In the genomic region with DNA sequence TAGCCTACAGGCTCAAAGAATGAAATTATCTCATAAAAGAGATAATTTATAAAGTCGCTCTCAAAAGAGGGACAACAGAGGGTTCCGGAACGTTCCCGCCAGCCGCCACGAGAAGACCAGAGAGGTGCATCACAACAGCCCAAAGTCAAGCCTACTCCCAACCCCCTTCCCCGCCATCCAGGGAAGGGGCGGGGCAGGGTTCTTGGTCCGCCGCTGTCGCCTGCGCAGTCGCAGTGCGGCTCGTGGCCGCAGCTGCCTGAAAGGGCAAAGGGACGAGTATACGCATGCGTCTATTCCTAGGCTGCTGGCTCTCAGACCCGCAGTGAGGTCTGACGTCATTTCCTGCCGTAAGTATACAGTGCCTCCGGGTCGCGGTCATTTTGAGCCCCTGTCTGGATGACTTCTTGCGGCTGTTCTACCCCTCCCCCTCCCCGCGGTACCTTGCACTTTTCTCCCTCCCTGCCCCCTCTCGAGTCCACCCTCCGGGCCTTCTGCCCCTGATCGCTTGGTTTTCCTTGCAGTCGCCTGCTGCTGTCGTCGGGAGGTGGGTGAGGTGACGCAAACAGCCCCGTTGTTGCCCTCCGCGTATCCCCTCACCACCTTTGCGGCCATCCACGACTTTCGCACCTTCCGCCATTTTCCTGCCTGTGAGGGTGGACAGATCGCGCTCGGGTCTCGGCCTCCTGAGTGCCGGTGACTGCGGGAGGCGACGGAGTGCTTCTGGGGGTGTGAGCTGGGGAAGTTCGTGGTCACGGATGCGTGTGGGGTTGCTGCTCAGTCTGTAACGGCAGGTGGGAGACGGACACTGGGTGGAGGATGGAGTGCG, we compare ENCODE assay signal across 1 cellular context.
TF ChIP-seq lines count a peak whose summit lies in the region.

A gene with protein sequence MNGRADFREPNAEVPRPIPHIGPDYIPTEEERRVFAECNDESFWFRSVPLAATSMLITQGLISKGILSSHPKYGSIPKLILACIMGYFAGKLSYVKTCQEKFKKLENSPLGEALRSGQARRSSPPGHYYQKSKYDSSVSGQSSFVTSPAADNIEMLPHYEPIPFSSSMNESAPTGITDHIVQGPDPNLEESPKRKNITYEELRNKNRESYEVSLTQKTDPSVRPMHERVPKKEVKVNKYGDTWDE (plus strand): TSS at position 383 of the 826 bp plus-strand sequence. CDS start 1,537 bp downstream, outside the sequence.

TF ChIP-seq in HepG2, 621 proteins besides CTCF, POLR2A, EP300 and RAD21 (continued from another document and continues in another):
- TF ChIP-seq, protein P1, sequence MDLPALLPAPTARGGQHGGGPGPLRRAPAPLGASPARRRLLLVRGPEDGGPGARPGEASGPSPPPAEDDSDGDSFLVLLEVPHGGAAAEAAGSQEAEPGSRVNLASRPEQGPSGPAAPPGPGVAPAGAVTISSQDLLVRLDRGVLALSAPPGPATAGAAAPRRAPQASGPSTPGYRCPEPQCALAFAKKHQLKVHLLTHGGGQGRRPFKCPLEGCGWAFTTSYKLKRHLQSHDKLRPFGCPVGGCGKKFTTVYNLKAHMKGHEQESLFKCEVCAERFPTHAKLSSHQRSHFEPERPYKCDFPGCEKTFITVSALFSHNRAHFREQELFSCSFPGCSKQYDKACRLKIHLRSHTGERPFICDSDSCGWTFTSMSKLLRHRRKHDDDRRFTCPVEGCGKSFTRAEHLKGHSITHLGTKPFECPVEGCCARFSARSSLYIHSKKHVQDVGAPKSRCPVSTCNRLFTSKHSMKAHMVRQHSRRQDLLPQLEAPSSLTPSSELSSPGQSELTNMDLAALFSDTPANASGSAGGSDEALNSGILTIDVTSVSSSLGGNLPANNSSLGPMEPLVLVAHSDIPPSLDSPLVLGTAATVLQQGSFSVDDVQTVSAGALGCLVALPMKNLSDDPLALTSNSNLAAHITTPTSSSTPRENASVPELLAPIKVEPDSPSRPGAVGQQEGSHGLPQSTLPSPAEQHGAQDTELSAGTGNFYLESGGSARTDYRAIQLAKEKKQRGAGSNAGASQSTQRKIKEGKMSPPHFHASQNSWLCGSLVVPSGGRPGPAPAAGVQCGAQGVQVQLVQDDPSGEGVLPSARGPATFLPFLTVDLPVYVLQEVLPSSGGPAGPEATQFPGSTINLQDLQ (CRISPR knock-in tag; IDR thresholded peaks at IDR 0.05) = 0 out of 2 replicates have a peak, but pooled peaks have one; percentile 45
- 0 out of 2 replicates have a peak, but pooled peaks have one; percentile 18 for TF ChIP-seq ARID2 (CRISPR knock-in tag; IDR thresholded peaks at IDR 0.05; ENCODE audit: borderline replicate concordance)
- no peak for TF ChIP-seq TSC22D2 (CRISPR knock-in tag; IDR thresholded peaks at IDR 0.05; ENCODE audit: borderline replicate concordance)
- TF ChIP-seq NR2C2 (CRISPR knock-in tag; IDR thresholded peaks at IDR 0.05; ENCODE audit: borderline replicate concordance) = peak; percentile 98
- peak; percentile 69 for TF ChIP-seq SAP130 (CRISPR knock-in tag; IDR thresholded peaks at IDR 0.05; ENCODE audit: low read depth)
- peak; percentile 98 for TF ChIP-seq CREB1 (IDR thresholded peaks at IDR 0.05)
- TF ChIP-seq CREB1 (CRISPR knock-in tag; IDR thresholded peaks at IDR 0.05) = peak; percentile 94
- peak; percentile 88 for TF ChIP-seq NRL (CRISPR knock-in tag; IDR thresholded peaks at IDR 0.05; ENCODE audit: borderline replicate concordance)
- peak; percentile 87 for TF ChIP-seq ZMYM4 (CRISPR knock-in tag; IDR thresholded peaks at IDR 0.05)
- peak; percentile 68 for TF ChIP-seq AGO2 (optimal IDR thresholded peaks at IDR 0.05; ENCODE audit: low read depth, low read length)
- TF ChIP-seq MXI1 (IDR thresholded peaks at IDR 0.05; ENCODE audit: borderline replicate concordance, low read depth, low read length) = peak; percentile 5; the same call in 1 of the 3 replicates
- peak; percentile 52; the same call in 1 of the 2 replicates for TF ChIP-seq KMT2B (CRISPR knock-in tag; IDR thresholded peaks at IDR 0.05)
- TF ChIP-seq CREM (IDR thresholded peaks at IDR 0.05) = peak; percentile 89
- no peak for TF ChIP-seq CREM (CRISPR knock-in tag; IDR thresholded peaks at IDR 0.05)
- peak; percentile 75 for TF ChIP-seq PHF20 (CRISPR knock-in tag; IDR thresholded peaks at IDR 0.05)
- TF ChIP-seq ZNF660 (CRISPR knock-in tag; IDR thresholded peaks at IDR 0.05; ENCODE audit: borderline replicate concordance, low read depth) = no peak
- TF ChIP-seq ZNF790 (CRISPR knock-in tag; IDR thresholded peaks at IDR 0.05; ENCODE audit: borderline replicate concordance) = no peak
- TF ChIP-seq, protein P2, sequence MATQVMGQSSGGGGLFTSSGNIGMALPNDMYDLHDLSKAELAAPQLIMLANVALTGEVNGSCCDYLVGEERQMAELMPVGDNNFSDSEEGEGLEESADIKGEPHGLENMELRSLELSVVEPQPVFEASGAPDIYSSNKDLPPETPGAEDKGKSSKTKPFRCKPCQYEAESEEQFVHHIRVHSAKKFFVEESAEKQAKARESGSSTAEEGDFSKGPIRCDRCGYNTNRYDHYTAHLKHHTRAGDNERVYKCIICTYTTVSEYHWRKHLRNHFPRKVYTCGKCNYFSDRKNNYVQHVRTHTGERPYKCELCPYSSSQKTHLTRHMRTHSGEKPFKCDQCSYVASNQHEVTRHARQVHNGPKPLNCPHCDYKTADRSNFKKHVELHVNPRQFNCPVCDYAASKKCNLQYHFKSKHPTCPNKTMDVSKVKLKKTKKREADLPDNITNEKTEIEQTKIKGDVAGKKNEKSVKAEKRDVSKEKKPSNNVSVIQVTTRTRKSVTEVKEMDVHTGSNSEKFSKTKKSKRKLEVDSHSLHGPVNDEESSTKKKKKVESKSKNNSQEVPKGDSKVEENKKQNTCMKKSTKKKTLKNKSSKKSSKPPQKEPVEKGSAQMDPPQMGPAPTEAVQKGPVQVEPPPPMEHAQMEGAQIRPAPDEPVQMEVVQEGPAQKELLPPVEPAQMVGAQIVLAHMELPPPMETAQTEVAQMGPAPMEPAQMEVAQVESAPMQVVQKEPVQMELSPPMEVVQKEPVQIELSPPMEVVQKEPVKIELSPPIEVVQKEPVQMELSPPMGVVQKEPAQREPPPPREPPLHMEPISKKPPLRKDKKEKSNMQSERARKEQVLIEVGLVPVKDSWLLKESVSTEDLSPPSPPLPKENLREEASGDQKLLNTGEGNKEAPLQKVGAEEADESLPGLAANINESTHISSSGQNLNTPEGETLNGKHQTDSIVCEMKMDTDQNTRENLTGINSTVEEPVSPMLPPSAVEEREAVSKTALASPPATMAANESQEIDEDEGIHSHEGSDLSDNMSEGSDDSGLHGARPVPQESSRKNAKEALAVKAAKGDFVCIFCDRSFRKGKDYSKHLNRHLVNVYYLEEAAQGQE (IDR thresholded peaks at IDR 0.05; ENCODE audit: borderline replicate concordance in 1 of 2, low read depth in 1 of 2, low read length in 2 of 2) = peak in 1 of 2 experiments; percentile 12; a peak in 1 of 4 replicates
- TF ChIP-seq, protein P3, sequence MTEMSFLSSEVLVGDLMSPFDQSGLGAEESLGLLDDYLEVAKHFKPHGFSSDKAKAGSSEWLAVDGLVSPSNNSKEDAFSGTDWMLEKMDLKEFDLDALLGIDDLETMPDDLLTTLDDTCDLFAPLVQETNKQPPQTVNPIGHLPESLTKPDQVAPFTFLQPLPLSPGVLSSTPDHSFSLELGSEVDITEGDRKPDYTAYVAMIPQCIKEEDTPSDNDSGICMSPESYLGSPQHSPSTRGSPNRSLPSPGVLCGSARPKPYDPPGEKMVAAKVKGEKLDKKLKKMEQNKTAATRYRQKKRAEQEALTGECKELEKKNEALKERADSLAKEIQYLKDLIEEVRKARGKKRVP (CRISPR knock-in tag; IDR thresholded peaks at IDR 0.05) = peak in 1 of 2 experiments; percentile 50; a peak in 1 of 4 replicates
- TF ChIP-seq, protein P4, sequence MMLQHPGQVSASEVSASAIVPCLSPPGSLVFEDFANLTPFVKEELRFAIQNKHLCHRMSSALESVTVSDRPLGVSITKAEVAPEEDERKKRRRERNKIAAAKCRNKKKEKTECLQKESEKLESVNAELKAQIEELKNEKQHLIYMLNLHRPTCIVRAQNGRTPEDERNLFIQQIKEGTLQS (CRISPR knock-in tag; IDR thresholded peaks at IDR 0.05) = 0 out of 2 replicates have a peak, but pooled peaks have one; percentile 8
- TF ChIP-seq, protein P5, sequence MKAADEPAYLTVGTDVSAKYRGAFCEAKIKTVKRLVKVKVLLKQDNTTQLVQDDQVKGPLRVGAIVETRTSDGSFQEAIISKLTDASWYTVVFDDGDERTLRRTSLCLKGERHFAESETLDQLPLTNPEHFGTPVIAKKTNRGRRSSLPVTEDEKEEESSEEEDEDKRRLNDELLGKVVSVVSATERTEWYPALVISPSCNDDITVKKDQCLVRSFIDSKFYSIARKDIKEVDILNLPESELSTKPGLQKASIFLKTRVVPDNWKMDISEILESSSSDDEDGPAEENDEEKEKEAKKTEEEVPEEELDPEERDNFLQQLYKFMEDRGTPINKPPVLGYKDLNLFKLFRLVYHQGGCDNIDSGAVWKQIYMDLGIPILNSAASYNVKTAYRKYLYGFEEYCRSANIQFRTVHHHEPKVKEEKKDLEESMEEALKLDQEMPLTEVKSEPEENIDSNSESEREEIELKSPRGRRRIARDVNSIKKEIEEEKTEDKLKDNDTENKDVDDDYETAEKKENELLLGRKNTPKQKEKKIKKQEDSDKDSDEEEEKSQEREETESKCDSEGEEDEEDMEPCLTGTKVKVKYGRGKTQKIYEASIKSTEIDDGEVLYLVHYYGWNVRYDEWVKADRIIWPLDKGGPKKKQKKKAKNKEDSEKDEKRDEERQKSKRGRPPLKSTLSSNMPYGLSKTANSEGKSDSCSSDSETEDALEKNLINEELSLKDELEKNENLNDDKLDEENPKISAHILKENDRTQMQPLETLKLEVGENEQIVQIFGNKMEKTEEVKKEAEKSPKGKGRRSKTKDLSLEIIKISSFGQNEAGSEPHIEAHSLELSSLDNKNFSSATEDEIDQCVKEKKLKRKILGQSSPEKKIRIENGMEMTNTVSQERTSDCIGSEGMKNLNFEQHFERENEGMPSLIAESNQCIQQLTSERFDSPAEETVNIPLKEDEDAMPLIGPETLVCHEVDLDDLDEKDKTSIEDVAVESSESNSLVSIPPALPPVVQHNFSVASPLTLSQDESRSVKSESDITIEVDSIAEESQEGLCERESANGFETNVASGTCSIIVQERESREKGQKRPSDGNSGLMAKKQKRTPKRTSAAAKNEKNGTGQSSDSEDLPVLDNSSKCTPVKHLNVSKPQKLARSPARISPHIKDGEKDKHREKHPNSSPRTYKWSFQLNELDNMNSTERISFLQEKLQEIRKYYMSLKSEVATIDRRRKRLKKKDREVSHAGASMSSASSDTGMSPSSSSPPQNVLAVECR (CRISPR knock-in tag; IDR thresholded peaks at IDR 0.05; ENCODE audit: borderline replicate concordance) = peak; percentile 75
- peak; percentile 56 for TF ChIP-seq PRPF4 (IDR thresholded peaks at IDR 0.05; ENCODE audit: low read depth, low read length, poor library complexity, severe bottlenecking)
- TF ChIP-seq TAF1 (CRISPR knock-in tag; IDR thresholded peaks at IDR 0.05) = peak; percentile 68
- TF ChIP-seq RXRA (CRISPR knock-in tag; IDR thresholded peaks at IDR 0.05) = peak; percentile 39; the same call in 1 of the 2 replicates
- peak; percentile 74; the same call in 1 of the 2 replicates for TF ChIP-seq PCBP1 (IDR thresholded peaks at IDR 0.05; ENCODE audit: borderline replicate concordance, low read depth, low read length)
- TF ChIP-seq, protein P6, sequence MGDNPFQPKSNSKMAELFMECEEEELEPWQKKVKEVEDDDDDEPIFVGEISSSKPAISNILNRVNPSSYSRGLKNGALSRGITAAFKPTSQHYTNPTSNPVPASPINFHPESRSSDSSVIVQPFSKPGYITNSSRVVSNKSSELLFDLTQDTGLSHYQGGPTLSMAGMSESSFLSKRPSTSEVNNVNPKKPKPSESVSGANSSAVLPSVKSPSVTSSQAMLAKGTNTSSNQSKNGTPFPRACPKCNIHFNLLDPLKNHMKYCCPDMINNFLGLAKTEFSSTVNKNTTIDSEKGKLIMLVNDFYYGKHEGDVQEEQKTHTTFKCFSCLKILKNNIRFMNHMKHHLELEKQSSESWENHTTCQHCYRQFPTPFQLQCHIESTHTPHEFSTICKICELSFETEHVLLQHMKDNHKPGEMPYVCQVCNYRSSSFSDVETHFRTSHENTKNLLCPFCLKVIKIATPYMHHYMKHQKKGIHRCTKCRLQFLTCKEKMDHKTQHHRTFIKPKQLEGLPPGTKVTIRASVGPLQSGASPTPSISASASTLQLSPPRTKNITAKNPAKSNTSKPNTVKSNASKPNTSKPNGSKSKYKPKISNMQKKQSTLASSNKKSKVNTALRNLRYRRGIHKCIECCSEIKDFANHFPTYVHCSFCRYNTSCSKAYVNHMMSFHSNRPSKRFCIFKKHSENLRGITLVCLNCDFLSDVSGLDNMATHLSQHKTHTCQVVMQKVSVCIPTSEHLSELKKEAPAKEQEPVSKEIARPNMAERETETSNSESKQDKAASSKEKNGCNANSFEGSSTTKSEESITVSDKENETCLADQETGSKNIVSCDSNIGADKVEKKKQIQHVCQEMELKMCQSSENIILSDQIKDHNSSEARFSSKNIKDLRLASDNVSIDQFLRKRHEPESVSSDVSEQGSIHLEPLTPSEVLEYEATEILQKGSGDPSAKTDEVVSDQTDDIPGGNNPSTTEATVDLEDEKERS (CRISPR knock-in tag; IDR thresholded peaks at IDR 0.05) = peak; percentile 42; the same call in 1 of the 2 replicates
- TF ChIP-seq, protein P7, sequence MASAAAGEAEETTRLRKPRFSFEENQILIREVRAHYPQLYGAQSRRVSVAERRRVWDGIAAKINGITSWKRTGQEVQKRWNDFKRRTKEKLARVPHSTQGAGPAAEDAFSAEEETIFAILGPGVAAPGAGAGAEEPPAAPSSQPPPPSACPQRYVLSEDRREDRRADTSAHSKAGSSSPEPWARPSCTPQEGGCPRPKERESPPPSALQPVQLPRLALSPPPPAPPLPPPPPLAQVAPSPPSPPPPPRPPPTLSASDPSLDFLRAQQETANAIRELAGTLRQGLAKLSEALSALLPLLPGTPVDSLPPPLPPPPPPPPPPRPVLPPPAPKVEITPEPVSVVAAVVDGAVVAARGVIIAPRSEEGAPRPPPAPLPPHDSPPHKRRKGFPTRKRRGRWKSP (CRISPR knock-in tag; IDR thresholded peaks at IDR 0.05) = 0 out of 2 replicates have a peak, but pooled peaks have one; percentile 57
- TF ChIP-seq POLR2AphosphoS5 (IDR thresholded peaks at IDR 0.05; ENCODE audit: low read depth, low read length) = peak; percentile 52; the same call in 1 of the 2 replicates
- TF ChIP-seq, protein P8, sequence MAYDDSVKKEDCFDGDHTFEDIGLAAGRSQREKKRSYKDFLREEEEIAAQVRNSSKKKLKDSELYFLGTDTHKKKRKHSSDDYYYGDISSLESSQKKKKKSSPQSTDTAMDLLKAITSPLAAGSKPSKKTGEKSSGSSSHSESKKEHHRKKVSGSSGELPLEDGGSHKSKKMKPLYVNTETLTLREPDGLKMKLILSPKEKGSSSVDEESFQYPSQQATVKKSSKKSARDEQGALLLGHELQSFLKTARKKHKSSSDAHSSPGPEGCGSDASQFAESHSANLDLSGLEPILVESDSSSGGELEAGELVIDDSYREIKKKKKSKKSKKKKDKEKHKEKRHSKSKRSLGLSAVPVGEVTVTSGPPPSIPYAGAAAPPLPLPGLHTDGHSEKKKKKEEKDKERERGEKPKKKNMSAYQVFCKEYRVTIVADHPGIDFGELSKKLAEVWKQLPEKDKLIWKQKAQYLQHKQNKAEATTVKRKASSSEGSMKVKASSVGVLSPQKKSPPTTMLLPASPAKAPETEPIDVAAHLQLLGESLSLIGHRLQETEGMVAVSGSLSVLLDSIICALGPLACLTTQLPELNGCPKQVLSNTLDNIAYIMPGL (CRISPR knock-in tag; IDR thresholded peaks at IDR 0.05; ENCODE audit: borderline replicate concordance in 1 of 2, low read depth in 1 of 2) = peak; percentile 14 to 74; a peak in 2 of 4 replicates
- TF ChIP-seq SUZ12 (IDR thresholded peaks at IDR 0.05; ENCODE audit: low read depth, low read length) = no peak
- TF ChIP-seq HCFC1 (IDR thresholded peaks at IDR 0.05; ENCODE audit: low read depth, low read length) = 0 out of 2 replicates have a peak, but pooled peaks have one; percentile 23
